Comparison of ENCODE assay signal across 30 cellular contexts in the genomic region with DNA sequence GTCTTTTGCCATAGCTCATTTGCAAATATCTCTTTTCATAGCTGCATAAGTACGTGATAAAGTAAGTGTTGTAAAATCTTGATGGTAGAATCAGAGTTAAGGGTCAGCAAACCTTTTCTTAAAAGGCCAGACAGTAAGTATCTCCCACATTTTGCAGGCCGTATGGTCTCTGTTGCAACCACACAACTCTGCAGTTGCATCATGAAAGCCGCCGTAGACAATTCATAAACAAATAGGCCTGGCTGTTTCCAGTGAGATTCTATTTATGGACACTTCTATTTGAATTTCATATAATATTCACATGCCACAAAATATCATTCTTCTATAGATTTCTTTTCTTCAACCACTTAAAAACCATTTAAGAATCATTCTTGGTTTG.
"Had no signal": no experiment of that assay in that cellular context is flagged by ENCODE, and none has a peak within 500 bp of the region (broad histone marks: within the 10 kb centered on the region; RNA-seq: fewer than 3 reads in every experiment).

No MANE protein-coding gene starts in this region.

- H3K9me3 Mint-ChIP-seq: activated CD8-positive, alpha-beta T cell treated with anti-CD3 and anti-CD28 coated beads for 36 hours; activated T-cell treated with anti-CD3 and anti-CD28 coated beads, Interleukin-2, amount 50 U/mL, for 4 hours; activated T-helper 17 cell treated with anti-CD3 and anti-CD28 coated beads, Interleukin-2, amount 50 U/mL, for 72 hours; T-cell had no signal

- H3K36me3 ChIP-seq: colonic mucosa, esophagus squamous epithelium, gastrocnemius medialis, WERI-Rb-1 had no signal

- H3K27me3 ChIP-seq: body of pancreas, colonic mucosa, gastrocnemius medialis had no signal

- ATAC-seq: activated CD4-positive, CD25-positive, alpha-beta regulatory T cell treated with anti-CD3 and anti-CD28 coated beads, Interleukin-2, amount 50 U/mL, for 24 hours; activated T-cell treated with anti-CD3 and anti-CD28 coated beads, Interleukin-2, amount 50 U/mL, for 4 hours; body of pancreas; gastrocnemius medialis; T-cell had no signal

- DNase-seq: activated B cell treated with CpG ODN at 0.5 μM for 24 hours; activated CD4-positive, alpha-beta T cell treated with anti-CD3 and anti-CD28 coated beads for 48 hours; activated CD4-positive, alpha-beta T cell treated with anti-CD3 and anti-CD28 coated beads, Interleukin-2, amount 50 U/mL, for 1 hour; activated CD4-positive, alpha-beta T cell treated with anti-CD3 and anti-CD28 coated beads, Interleukin-2, amount 50 U/mL, for 48 hours; activated CD8-positive, alpha-beta memory T cell treated with anti-CD3 and anti-CD28 coated beads for 24 hours; activated CD8-positive, alpha-beta T cell treated with anti-CD3 and anti-CD28 coated beads for 36 hours; activated effector memory CD4-positive, alpha-beta T cell treated with Interleukin-2 at 50 U/mL for 16 hours; activated gamma-delta T cell treated with Interleukin-2 at 50 U/mL for 16 hours; activated naive CD4-positive, alpha-beta T cell treated with anti-CD3 and anti-CD28 coated beads, Interleukin-2, amount 50 U/mL, for 16 hours; activated naive CD4-positive, alpha-beta T cell treated with Interleukin-2 at 50 U/mL for 16 hours; activated T-cell treated with anti-CD3 and anti-CD28 coated beads, Interleukin-2, amount 50 U/mL, for 4 hours; amygdala; aorta; body of pancreas; caudate nucleus; colonic mucosa; effector CD8-positive, alpha-beta T cell; esophagus squamous epithelium; gastrocnemius medialis; glutamatergic neuron; SW 1271; T-cell; T-helper 9 cell; WERI-Rb-1 had no signal

- H3K27ac ChIP-seq: body of pancreas, colonic mucosa, epithelial cell of prostate, esophagus squamous epithelium, foreskin keratinocyte, gastrocnemius medialis, WERI-Rb-1 had no signal

- H3K27me3 Mint-ChIP-seq: activated naive CD8-positive, alpha-beta T cell; activated T-helper 17 cell treated with anti-CD3 and anti-CD28 coated beads, Interleukin-2, amount 50 U/mL, for 72 hours had no signal

- H3K27ac Mint-ChIP-seq: activated B cell treated with CpG ODN at 0.5 μM for 24 hours; activated CD8-positive, alpha-beta T cell treated with anti-CD3 and anti-CD28 coated beads for 36 hours; activated naive CD8-positive, alpha-beta T cell; activated T-helper 17 cell treated with anti-CD3 and anti-CD28 coated beads, Interleukin-2, amount 50 U/mL, for 72 hours; T-cell; T-helper 1 cell treated with Interleukin-12 subunit alpha and Interleukin-12 subunit beta and Interleukin-4 antibody, amounts not matched to agents 30 μg/mL and 1 μg/mL, for 36 hours had no signal

- H3K4me1 Mint-ChIP-seq: activated B cell treated with CpG ODN at 0.5 μM for 24 hours; activated T-helper 17 cell treated with anti-CD3 and anti-CD28 coated beads, Interleukin-2, amount 50 U/mL, for 72 hours; T-cell had no signal

- H3K36me3 Mint-ChIP-seq: activated naive CD8-positive, alpha-beta T cell; T-cell had no signal

- H3K9me3 ChIP-seq: body of pancreas, colonic mucosa, esophagus squamous epithelium, gastrocnemius medialis had no signal

- H3K4me3 Mint-ChIP-seq: activated B cell treated with CpG ODN at 0.5 μM for 24 hours; activated CD8-positive, alpha-beta T cell treated with anti-CD3 and anti-CD28 coated beads for 36 hours; activated naive CD8-positive, alpha-beta T cell; activated T-cell treated with anti-CD3 and anti-CD28 coated beads, Interleukin-2, amount 50 U/mL, for 4 hours; activated T-helper 17 cell treated with anti-CD3 and anti-CD28 coated beads, Interleukin-2, amount 50 U/mL, for 72 hours; T-cell; T-helper 1 cell treated with Interleukin-12 subunit alpha and Interleukin-12 subunit beta and Interleukin-4 antibody, amounts not matched to agents 30 μg/mL and 1 μg/mL, for 36 hours had no signal

- H3K4me1 ChIP-seq: body of pancreas, colonic mucosa, esophagus squamous epithelium, foreskin keratinocyte, gastrocnemius medialis had no signal

- H3K4me3 ChIP-seq: body of pancreas, colonic mucosa, esophagus squamous epithelium, gastrocnemius medialis had no signal
